In genomic region chr6:133959667-133960368, GRCh38 we compare ENCODE assay signal across 1 cellular context.
TF ChIP-seq lines count a peak whose summit lies in the region.

No MANE protein-coding gene starts in this region.

TF ChIP-seq in K562, 482 proteins besides CTCF, POLR2A, EP300 and RAD21 (continued from another document and continues in another):
- TF ChIP-seq HMGN3 (IDR thresholded peaks at IDR 0.05; ENCODE audit: borderline replicate concordance, extremely low read depth, insufficient read length, low read depth, low read length) (no peak), NCOA2 (IDR thresholded peaks at IDR 0.05; ENCODE audit: partially characterized antibody in 2 of 2) (no peak), ZNF316 (IDR thresholded peaks at IDR 0.05) (no peak), BRD4 (IDR thresholded peaks at IDR 0.05) (no peak), RNF2 (IDR thresholded peaks at IDR 0.05) (no peak), TRIM28 (IDR thresholded peaks at IDR 0.05) (no peak), ZNF561 (CRISPR knock-in tag; conservative IDR thresholded peaks at IDR 0.05) (no peak), ZNF398 (CRISPR knock-in tag; IDR thresholded peaks at IDR 0.05) (no peak), ZBTB49 (CRISPR knock-in tag; IDR thresholded peaks at IDR 0.05; ENCODE audit: borderline replicate concordance) (no peak), SRSF9 (IDR thresholded peaks at IDR 0.05; ENCODE audit: borderline replicate concordance, low read depth, low read length) (no peak), KDM1A (IDR thresholded peaks at IDR 0.05) (peak in 1 of 2 experiments; percentile 61; a peak in 1 of 4 replicates), SFPQ (IDR thresholded peaks at IDR 0.05; ENCODE audit: low read depth, low read length) (no peak), GATAD2A (IDR thresholded peaks at IDR 0.05) (no peak), DMBX1 (CRISPR knock-in tag; IDR thresholded peaks at IDR 0.05; ENCODE audit: borderline replicate concordance) (no peak), SMAD3 (CRISPR knock-in tag; conservative IDR thresholded peaks at IDR 0.05) (no peak), TAF15 (IDR thresholded peaks at IDR 0.05; ENCODE audit: low read depth, low read length) (no peak), PREB (CRISPR knock-in tag; IDR thresholded peaks at IDR 0.05) (no peak), ATF4 (CRISPR knock-in tag; IDR thresholded peaks at IDR 0.05) (no peak), BMI1 (IDR thresholded peaks at IDR 0.05; ENCODE audit: low read length) (no peak), ZSCAN32 (CRISPR knock-in tag; IDR thresholded peaks at IDR 0.05) (no peak), ZNF445 (CRISPR knock-in tag; IDR thresholded peaks at IDR 0.05; ENCODE audit: low read depth) (no peak), TFAM (CRISPR knock-in tag; conservative IDR thresholded peaks at IDR 0.05) (no peak), ZNF431 (CRISPR knock-in tag; IDR thresholded peaks at IDR 0.05) (no peak), E2F8 (IDR thresholded peaks at IDR 0.05; ENCODE audit: low read depth, partially characterized antibody) (no peak), HNRNPK (IDR thresholded peaks at IDR 0.05; ENCODE audit: low read depth, low read length, poor library complexity, severe bottlenecking) (no peak), U2AF2 (optimal IDR thresholded peaks at IDR 0.05; ENCODE audit: low read depth, low read length) (no peak), ILF3 (IDR thresholded peaks at IDR 0.05; ENCODE audit: borderline replicate concordance) (no peak), ZNF140 (CRISPR knock-in tag; IDR thresholded peaks at IDR 0.05) (no peak), MLX (CRISPR knock-in tag; conservative IDR thresholded peaks at IDR 0.05) (no peak), KDM2B (CRISPR knock-in tag; IDR thresholded peaks at IDR 0.05) (no peak), HDGF (IDR thresholded peaks at IDR 0.05) (no peak), THRAP3 (IDR thresholded peaks at IDR 0.05; ENCODE audit: borderline replicate concordance) (no peak), FIP1L1 (IDR thresholded peaks at IDR 0.05; ENCODE audit: low read depth, low read length, poor library complexity, severe bottlenecking) (no peak), HDAC6 (IDR thresholded peaks at IDR 0.05; ENCODE audit: low read depth, low read length) (no peak), MTA3 (IDR thresholded peaks at IDR 0.05; ENCODE audit: borderline replicate concordance) (no peak), RHOXF2B (CRISPR knock-in tag; conservative IDR thresholded peaks at IDR 0.05) (no peak), PATZ1 (CRISPR knock-in tag; IDR thresholded peaks at IDR 0.05; ENCODE audit: borderline replicate concordance) (no peak), ZNF780A (CRISPR knock-in tag; IDR thresholded peaks at IDR 0.05) (no peak), DPF2 (IDR thresholded peaks at IDR 0.05) (peak; percentile 63), ARID3A (IDR thresholded peaks at IDR 0.05; ENCODE audit: borderline replicate concordance, low read depth, low read length) (no peak), CUX1 (CRISPR knock-in tag; IDR thresholded peaks at IDR 0.05) (no peak)
